Comparison of ENCODE assay signal across 8 cellular contexts in genomic region chr10:31318854-31319601, GRCh38. TPM values are rescaled to one million over a fixed set of nuclear protein-coding genes. Genes with fewer than 3 reads are reported as not detected.
DNase-seq lines count a peak whose midpoint lies in the region; ATAC-seq and TF ChIP-seq lines count a peak whose summit lies in the region.

Gene ZEB1, plus strand, starts transcription at chr10:31319216. Its CDS starts 19 bp downstream, at chr10:31319235.

- H3K27me3 ChIP-seq in BJ (ENCODE audit: control insufficient read depth, insufficient read depth, low read length) = no peaks in the 10 kb centered on the region
- H3K27me3 ChIP-seq in dorsolateral prefrontal cortex = peaks cover 0 to 39% (median 5%) of the 10 kb centered on the region in 45 donors

- intact Hi-C loops in dorsolateral prefrontal cortex (cut with DNase I) (loop anchor here in 1 of 2 donors (5.0 to 10.0 kb wide), 3 partner anchors 184 to 532 kb away; no protein-coding TSS in a partner anchor), lower leg skin (cut with DNase I; ENCODE audit: low total_unique reads) (no loop called here)

- no peak for TF ChIP-seq POLR2A in lower leg skin (IDR thresholded peaks at IDR 0.05)

- 0 to 1% methylated on average over 31 to 69 of the region's 71 CpGs for WGBS in lower leg skin, 2 donors

- H3K36me3 ChIP-seq in BJ (ENCODE audit: control insufficient read depth, insufficient read depth, low read length) = no peaks in the 10 kb centered on the region

- CTCF ChIA-PET in BJ (lab: Yijun Ruan, JAX) = interaction anchor here (0.6 to 1.9 kb wide), 2 partner anchors 236 to 593 kb away, joined by 3 to 4 read pairs; no protein-coding TSS in a partner anchor

- ATAC-seq in HG03442 (IDR thresholded peaks at IDR 0.05; ENCODE audit: unreplicated experiment) = peak; percentile 32

- H3K4me3 ChIP-seq in BJ (ENCODE audit: low read depth, low read length) (peak within 1 kb of the TSS; percentile 82), dorsolateral prefrontal cortex (peak within 1 kb of the TSS; percentile 53 to 94 (median 81)), lower leg skin (ENCODE audit: low read depth, poor library complexity, severe bottlenecking) (peak within 1 kb of the TSS; percentile 91)

- peak within 1 kb of the TSS in 58 of 59 donors; percentile 48 to 96 (median 90) for H3K27ac ChIP-seq in dorsolateral prefrontal cortex

- peak; percentile 44 for TF ChIP-seq CTCF in BJ (IDR thresholded peaks at IDR 0.05; ENCODE audit: insufficient read depth, low read depth, low read length)
- TF ChIP-seq CTCF in dorsolateral prefrontal cortex (IDR thresholded peaks at IDR 0.05 in 54 of 56, conservative IDR thresholded peaks at IDR 0.05 in 2 of 56; ENCODE audit: low read depth in 1 of 56, partially characterized antibody in 56 of 56) = peak in 34 of 56 donors; percentile 11 to 47 (median 30)
- TF ChIP-seq CTCF in lower leg skin (IDR thresholded peaks at IDR 0.05) = no peak

- no peak for DNase-seq in BJ (ENCODE audit: low read depth)
- peak; percentile 47 for DNase-seq in GM19238 (ENCODE audit: insufficient read length, low spot score)
- peak; percentile 50 for DNase-seq in NCI-H524 treated with DMSO at 0.1 percent for 48 hours (lab: John Stamatoyannopoulos, UW)
- DNase-seq in activated CD4-positive, alpha-beta T cell treated with anti-CD3 and anti-CD28 coated beads, Interleukin-2, amount 50 U/mL, for 48 hours = peak; percentile 88 to 92
- DNase-seq in dorsolateral prefrontal cortex = peak; percentile 24 to 85 (median 60)
- DNase-seq in lower leg skin (ENCODE audit: low spot score in 2 of 2) = peak; percentile 84 to 95
- peak; percentile 72 to 87 (median 80) for DNase-seq in stimulated activated CD4-positive, alpha-beta T cell treated with anti-CD3 and anti-CD28 coated beads, TNF-alpha, amount 100 ng/mL, for 1 hour (ENCODE audit: low read depth in 3 of 3, low spot score in 1 of 3)

- POLR2A ChIA-PET in BJ (lab: Charles Lee) = no interaction called here

RNA-seq across cellular contexts. Expression of gene ZEB1, which starts in this region (rescaled TPM):
- 22.3 and 37.8 TPM in 2 replicates for polyA plus RNA-seq in BJ (2011; rRNA removed)
- polyA minus RNA-seq in BJ (2011; rRNA and poly(A)+ RNA removed) = 41.5 and 46.7 TPM in 2 replicates
- total RNA-seq in dorsolateral prefrontal cortex (100 to 1,000 TPM in 17 of 120 experiments, 10 to 100 TPM in 103; 53.6 to 139 (median 89.0) TPM), lower leg skin (10 to 100 TPM in 2 of 4 donors, 1 to 10 TPM in 2; 7.1 to 28.7 (median 10.6) TPM)

Comparison
In these comparisons a context has a peak if more than half of its experiments do, and no peak if none do; other contexts are left out.
1. CTCF ChIP-seq: peak in BJ (single experiment) and dorsolateral prefrontal cortex (34 of 56); none in lower leg skin (0 of 3).
2. Peak in every context shown above with its lines, with median percentiles within 50 percentile points of each other: H3K4me3 ChIP-seq.